ENCODE assay signal across 18 cellular contexts in genomic region chr10:101905241-101905640, GRCh38.
A peak's percentile ranks its signal among the peaks of the same experiment; 100 is the strongest.
DNase-seq lines count a peak whose midpoint lies in the region; ATAC-seq, FAIRE-seq and TF ChIP-seq lines count a peak whose summit lies in the region.
"Had no signal": no experiment of that assay in that cellular context is flagged by ENCODE, and none has a peak within 500 bp of the region (broad histone marks: within the 10 kb centered on the region; RNA-seq: fewer than 3 reads in every experiment).

No MANE protein-coding gene starts in this region.

- no peak overlapping the region for H3T11ph ChIP-seq in H9 (ENCODE audit: low read length)

- no peak overlapping the region for H2BK120ac ChIP-seq in H9 (ENCODE audit: low read depth, low read length, poor library complexity, severe bottlenecking)

- no peak overlapping the region for H3K18ac ChIP-seq in H9 (ENCODE audit: insufficient read length, low read depth, low read length)

- no peak overlapping the region for H3K27ac Mint-ChIP-seq in H9
- H3K27ac Mint-ChIP-seq: CD8-positive, alpha-beta T cell had no signal

- WGBS in GM12878 (ENCODE audit: insufficient coverage, insufficient replicate concordance, low lambda C conversion rate, missing lambda C conversion rate) = 92% methylated on average over 2 of the region's 2 CpGs
- WGBS in H9 (ENCODE audit: extremely low coverage, insufficient read length, low lambda C conversion rate) = no CpG with 5 or more reads among the region's 2 CpGs

- H3K56ac ChIP-seq in H9 (ENCODE audit: insufficient read length, low read depth, low read length) = no peak overlapping the region

- in situ Hi-C loops in GM12878 (cut with MboI) = no loop called here
- in situ Hi-C loops in HAP-1 (cut with MboI; ENCODE audit: low sequenced_read_pairs) = no loop called here

- H2BK20ac ChIP-seq in H9 (ENCODE audit: low read depth, low read length, poor library complexity, severe bottlenecking) = no peak overlapping the region

- RAD21 ChIA-PET in GM12878 (lab: Charles Lee; ENCODE audit: unreplicated experiment) = interaction anchor here (0.7 to 13.6 kb wide), 4 partner anchors 16 to 98 kb away, joined by 4 to 352 read pairs (median 84); no protein-coding TSS in a partner anchor

- no peaks in the 10 kb centered on the region for H3K9me3 ChIP-seq in BLaER1 treated with 17β-estradiol and CSF1 and Interleukin-3, amounts not matched to agents 10 nM and 100 nM (replicated peaks in 1 of 11)
- H3K9me3 ChIP-seq in GM12878 (replicated peaks; ENCODE audit: control insufficient read depth, insufficient read depth, low read length) (no peaks in the 10 kb centered on the region), keratinocyte (ENCODE audit: control insufficient read depth, low read depth, low read length) (no peaks in the 10 kb centered on the region), H9 (ENCODE audit: control insufficient read depth, low read depth, low read length) (no peaks in the 10 kb centered on the region), HAP-1 (no peaks in the 10 kb centered on the region)

- no peak for TF ChIP-seq POLR2A in GM12878 (IDR thresholded peaks at IDR 0.05; ENCODE audit: low read depth, low read length)

- H2BK12ac ChIP-seq in H9 (ENCODE audit: insufficient read length, low read depth, low read length) = no peak overlapping the region

- H4K20me1 ChIP-seq in BLaER1 treated with 17β-estradiol and CSF1 and Interleukin-3, amounts not matched to agents 10 nM and 100 nM = peaks cover 5 to 76% (median 30%) of the 10 kb centered on the region in 11 experiments; a peak in 16 of 22 replicates
- H4K20me1 ChIP-seq in GM12878 (ENCODE audit: control insufficient read depth, insufficient read depth) (no peaks in the 10 kb centered on the region), keratinocyte (ENCODE audit: control insufficient read depth, extremely low read depth, insufficient read depth, low read length) (no peaks in the 10 kb centered on the region), H9 (ENCODE audit: control insufficient read depth, insufficient read depth, insufficient read length) (no peaks in the 10 kb centered on the region)

- no peak overlapping the region for H4K8ac ChIP-seq in H9 (replicated peaks; ENCODE audit: insufficient read length, low read depth, low read length)

- SMC1A ChIA-PET in GM12878 (lab: Charles Lee; ENCODE audit: uncharacterized antibody, unreplicated experiment) = interaction anchor here (0.8 to 15.5 kb wide), 8 partner anchors 16 to 210 kb away, joined by 3 to 369 read pairs (median 30); no protein-coding TSS in a partner anchor

- H3K27me3 Mint-ChIP-seq in H9 (ENCODE audit: low read depth) = no peaks in the 10 kb centered on the region

- H2BK15ac ChIP-seq in H9 (ENCODE audit: low read depth, low read length) = no peak overlapping the region

- H2AFZ ChIP-seq in GM12878 (ENCODE audit: control insufficient read depth, low read depth, low read length) = no peak overlapping the region
- no peak overlapping the region for H2AFZ ChIP-seq in keratinocyte (ENCODE audit: control insufficient read depth, low read length)
- H2AFZ ChIP-seq in H9 (ENCODE audit: low read length) = no peak overlapping the region

- 0 out of 22 replicates have a peak overlapping the region, but pooled peaks of 1 of the 11 experiments have one; percentile 27 for H3K27ac ChIP-seq in BLaER1 treated with 17β-estradiol and CSF1 and Interleukin-3, amounts not matched to agents 10 nM and 100 nM
- H3K27ac ChIP-seq in GM12878 (ENCODE audit: control insufficient read depth, insufficient read depth) (0 out of 2 replicates have a peak overlapping the region, but pooled peaks have one; percentile 45), keratinocyte (ENCODE audit: control insufficient read depth, insufficient read depth, low read length) (no peak overlapping the region), H9 (ENCODE audit: insufficient read length, low read depth, low read length) (no peak overlapping the region)

- H4K5ac ChIP-seq in H9 (ENCODE audit: insufficient read length, low read depth, low read length) = no peak overlapping the region

- no peaks in the 10 kb centered on the region for H3K9me1 ChIP-seq in keratinocyte (ENCODE audit: control insufficient read depth, extremely low read depth, insufficient read depth, low read length)

- H2BK5ac ChIP-seq in H9 (ENCODE audit: insufficient read length, low read length) = no peak overlapping the region

- POLR2A ChIA-PET in GM12878 (lab: Charles Lee) = interaction anchor here (1.0 to 5.1 kb wide), 4 partner anchors 9 to 64 kb away, joined by 3 to 35 read pairs (median 15); no protein-coding TSS in a partner anchor

- H3K23me2 ChIP-seq in H9 (ENCODE audit: insufficient read length, low read depth, low read length, poor library complexity, severe bottlenecking) = no peaks in the 10 kb centered on the region

- peaks cover 13 to 96% (median 81%) of the 10 kb centered on the region in 10 experiments; a peak in 19 of 20 replicates for H3K4me1 ChIP-seq in BLaER1 treated with 17β-estradiol and CSF1 and Interleukin-3, amounts not matched to agents 10 nM and 100 nM
- H3K4me1 ChIP-seq in GM12878 (ENCODE audit: control insufficient read depth, insufficient read depth, low read length) (peaks cover 45% of the 10 kb centered on the region), keratinocyte (ENCODE audit: control insufficient read depth, extremely low read depth, insufficient read depth, low read length) (no peaks in the 10 kb centered on the region), H9 (ENCODE audit: insufficient read depth, low read length) (peaks cover 5% of the 10 kb centered on the region), HAP-1 (no peaks in the 10 kb centered on the region)

- H3K4me2 ChIP-seq in BLaER1 treated with 17β-estradiol and CSF1 and Interleukin-3, amounts not matched to agents 10 nM and 100 nM = peak overlapping the region in 8 of 11 experiments; percentile 56 to 78 (median 67); a peak in 11 of 22 replicates
- H3K4me2 ChIP-seq in GM12878 (ENCODE audit: control insufficient read depth, insufficient read depth) (no peak overlapping the region), keratinocyte (ENCODE audit: control insufficient read depth, extremely low read depth, insufficient read depth, low read depth, low read length) (no peak overlapping the region), H9 (ENCODE audit: insufficient read depth, insufficient read length, low read length) (no peak overlapping the region)

- H2AK5ac ChIP-seq in H9 (ENCODE audit: insufficient read length, low read length) = no peak overlapping the region

- CTCF ChIA-PET in GM12878 (lab: Yijun Ruan, JAX) = interaction anchor here (0.6 to 9.4 kb wide), 8 partner anchors 16 to 439 kb away, joined by 3 to 127 read pairs (median 22); no protein-coding TSS in a partner anchor

- H3K79me1 ChIP-seq in H9 (ENCODE audit: insufficient read depth, low read depth, low read length, poor library complexity, severe bottlenecking) = no peaks in the 10 kb centered on the region

- H3K14ac ChIP-seq in H9 (ENCODE audit: insufficient read depth, low read length) = no peak overlapping the region

- peaks cover 0 to 83% (median 11%) of the 10 kb centered on the region in 11 experiments; a peak in 12 of 22 replicates for H3K36me3 ChIP-seq in BLaER1 treated with 17β-estradiol and CSF1 and Interleukin-3, amounts not matched to agents 10 nM and 100 nM
- H3K36me3 ChIP-seq in GM12878 (ENCODE audit: control insufficient read depth in 2 of 2, insufficient read depth in 2 of 2, low read length in 1 of 2) (no peaks in the 10 kb centered on the region), keratinocyte (ENCODE audit: control insufficient read depth in 2 of 2, extremely low read depth in 1 of 2, insufficient read depth in 2 of 2, low read length in 2 of 2) (no peaks in the 10 kb centered on the region), HAP-1 (replicated peaks) (no peaks in the 10 kb centered on the region)

- TF ChIP-seq RAD21 in GM12878 (IDR thresholded peaks at IDR 0.05; ENCODE audit: insufficient read depth, low read depth, low read length) = no peak

- no peaks in the 10 kb centered on the region for H3K27me3 ChIP-seq in BLaER1 treated with 17β-estradiol and CSF1 and Interleukin-3, amounts not matched to agents 10 nM and 100 nM
- H3K27me3 ChIP-seq in GM12878 (replicated peaks in 1 of 2; ENCODE audit: control insufficient read depth in 2 of 2, insufficient read depth in 2 of 2, low read length in 1 of 2) (no peaks in the 10 kb centered on the region), keratinocyte (ENCODE audit: control insufficient read depth, extremely low read depth, insufficient read depth, low read length) (no peaks in the 10 kb centered on the region), H9 (ENCODE audit: insufficient read depth, low read length) (no peaks in the 10 kb centered on the region), HAP-1 (ENCODE audit: low read depth) (no peaks in the 10 kb centered on the region)

- ATAC-seq in GM12878 = no peak
- ATAC-seq: CD8-positive, alpha-beta T cell; K562 had no signal

- TF ChIP-seq CTCF in GM12878 (IDR thresholded peaks at IDR 0.05 in 2 of 3, conservative IDR thresholded peaks at IDR 0.05 in 1 of 3; ENCODE audit: control insufficient read depth in 2 of 3, extremely low read depth in 1 of 3, insufficient read depth in 1 of 3, low read depth in 3 of 3, low read length in 3 of 3) (no peak), keratinocyte (optimal IDR thresholded peaks at IDR 0.05 in 1 of 3, IDR thresholded peaks at IDR 0.05 in 1 of 3, conservative IDR thresholded peaks at IDR 0.05 in 1 of 3; ENCODE audit: extremely low read depth in 1 of 3, insufficient read depth in 2 of 3, low read length in 3 of 3) (no peak), H9 (conservative IDR thresholded peaks at IDR 0.05) (no peak)

- H3K36me3 Mint-ChIP-seq in H9 (ENCODE audit: insufficient read depth in 1 of 3, low read depth in 3 of 3) = no peaks in the 10 kb centered on the region

- peaks cover 3% of the 10 kb centered on the region for H3K79me2 ChIP-seq in GM12878 (ENCODE audit: control insufficient read depth, insufficient read depth, low read length)
- H3K79me2 ChIP-seq in keratinocyte (ENCODE audit: control insufficient read depth, insufficient read depth, low read length) = no peaks in the 10 kb centered on the region
- no peaks in the 10 kb centered on the region for H3K79me2 ChIP-seq in H9 (ENCODE audit: insufficient read depth, low read length)

- no peak overlapping the region for H3K9ac ChIP-seq in BLaER1 treated with 17β-estradiol and CSF1 and Interleukin-3, amounts not matched to agents 10 nM and 100 nM
- no peak overlapping the region for H3K9ac ChIP-seq in GM12878 (ENCODE audit: control insufficient read depth, insufficient read depth, low read length)
- no peak overlapping the region for H3K9ac ChIP-seq in keratinocyte (ENCODE audit: control insufficient read depth, extremely low read depth, insufficient read depth, low read length)
- no peak overlapping the region for H3K9ac ChIP-seq in H9 (ENCODE audit: extremely low read depth, insufficient read length, low read length)

- H3K4ac ChIP-seq in H9 (ENCODE audit: low read depth, low read length) = no peak overlapping the region

- H3K4me3 Mint-ChIP-seq in H9 = no peak overlapping the region
- H3K4me3 Mint-ChIP-seq: CD14-positive monocyte; CD8-positive, alpha-beta T cell had no signal

- no TSS peak for BruUV-seq in GM12878 (replicated peaks; lab: Mats Ljungman, UMichigan)

- H3K4me1 Mint-ChIP-seq in H9 = peaks cover 37 to 44% of the 10 kb centered on the region in 2 experiments

- H3K9me3 Mint-ChIP-seq in H9 = no peaks in the 10 kb centered on the region
- H3K9me3 Mint-ChIP-seq: CD14-positive monocyte; CD8-positive, alpha-beta T cell had no signal

- intact Hi-C loops in GM12878 (cut with micrococcal nuclease; ENCODE audit: unreplicated experiment) = no loop called here
- intact Hi-C loops in cardiac septum (cut with DNase I) = no loop called here

- H4K91ac ChIP-seq in H9 (ENCODE audit: insufficient read length, low read depth, low read length) = no peak overlapping the region

- dilution Hi-C loops in keratinocyte (cut with MboI; ENCODE audit: extremely low pct_ligation_motif_present, low sequenced_read_pairs) = no loop called here

- no peak overlapping the region for H3K23ac ChIP-seq in H9 (ENCODE audit: insufficient read length, low read depth, low read length)

- DNase-seq in GM12878 (ENCODE audit: low read depth, low spot score) (no peak), keratinocyte (ENCODE audit: low read depth, low spot score) (no peak), H9 (no peak), cardiac septum (ENCODE audit: low spot score) (no peak), midbrain (lab: John Stamatoyannopoulos, UW) (no peak), HAP-1 (ENCODE audit: low spot score in 2 of 2) (no peak)
- DNase-seq: ACHN; CD8-positive, alpha-beta T cell; COR-L47; DMS153; DMS79 treated with DMSO at 0.1 percent for 48 hours; EL; Karpas-422 had no signal

- FAIRE-seq in GM12878 (lab: Jason Lieb, UNC) (no peak), keratinocyte (lab: Jason Lieb, UNC) (peak; percentile 43)
- FAIRE-seq: D721Med, G401.6, K562 had no signal

- no peak overlapping the region for H3K4me3 ChIP-seq in BLaER1 treated with 17β-estradiol and CSF1 and Interleukin-3, amounts not matched to agents 10 nM and 100 nM
- H3K4me3 ChIP-seq in GM12878 (no peak overlapping the region), keratinocyte (ENCODE audit: control insufficient read depth in 2 of 3, extremely low read depth in 1 of 3, insufficient read depth in 2 of 3, low read depth in 1 of 3, low read length in 3 of 3) (no peak overlapping the region), HAP-1 (no peak overlapping the region)
- H3K4me3 ChIP-seq: K562 had no signal

- no peak for TF ChIP-seq EP300 in GM12878 (IDR thresholded peaks at IDR 0.05; ENCODE audit: borderline replicate concordance in 1 of 2, control insufficient read depth in 1 of 2, low read depth in 2 of 2, low read length in 2 of 2)

Comparison
In these comparisons a context has a peak if more than half of its experiments do, and no peak if none do; other contexts are left out.
1. H3K4me2 ChIP-seq: peak in BLaER1 treated with 17β-estradiol and CSF1 and Interleukin-3, amounts not matched to agents 10 nM and 100 nM (8 of 11); none in GM12878 (single experiment), keratinocyte (single experiment) and H9 (single experiment).